ENCODE assay signal across 8 cellular contexts in the genomic region with DNA sequence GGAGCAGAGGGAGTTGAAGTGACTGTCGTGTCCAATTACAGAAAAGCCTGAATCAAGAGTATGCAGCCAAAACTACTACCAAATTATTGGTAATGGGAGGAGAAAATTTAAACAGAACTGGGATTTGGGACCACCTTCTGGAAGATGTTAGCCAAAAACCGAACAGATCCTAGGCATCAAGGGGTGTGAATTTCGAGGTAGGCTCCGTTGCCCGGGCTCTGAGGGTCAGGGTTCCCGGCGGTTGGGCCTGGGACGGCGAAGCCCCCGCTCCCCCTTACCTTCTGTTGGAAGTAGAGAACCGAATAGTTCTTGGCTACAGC. TPM values are rescaled to one million over a fixed set of nuclear protein-coding genes. Genes with fewer than 3 reads are reported as not detected.
DNase-seq lines count a peak whose midpoint lies in the region; ATAC-seq, FAIRE-seq and TF ChIP-seq lines count a peak whose summit lies in the region.

No MANE protein-coding gene starts in this region.

- no peak for TF ChIP-seq EP300 in sigmoid colon (IDR thresholded peaks at IDR 0.05)

- intact Hi-C loops in sigmoid colon (cut with DNase I), result loop anchor here (1.0 to 10.0 kb wide), 6 partner anchors 33 to 915 kb away; a partner anchor contains a TSS

- DNase-seq in NCI-H1105 treated with DMSO at 0.1 percent for 48 hours (lab: John Stamatoyannopoulos, UW) (peak; percentile 20), NCI-H1105 (lab: John Stamatoyannopoulos, UW) (no peak), Peyer's patch (no peak), fibroblast of lung (ENCODE audit: low read depth in 2 of 2) (peak in 1 of 2 donors; percentile 6), sigmoid colon (no peak), H54 (ENCODE audit: insufficient read length, low spot score) (no peak), NCI-H1694 (lab: John Stamatoyannopoulos, UW) (no peak)

- H3K9me3 ChIP-seq in Peyer's patch (no peaks in the 10 kb centered on the region), fibroblast of lung (ENCODE audit: control insufficient read depth, insufficient read depth, low read depth, low read length) (no peaks in the 10 kb centered on the region), sigmoid colon (no peaks in the 10 kb centered on the region)

- H3K27me3 ChIP-seq in Peyer's patch (no peaks in the 10 kb centered on the region), fibroblast of lung (ENCODE audit: control insufficient read depth, insufficient read depth, low read length) (no peaks in the 10 kb centered on the region), sigmoid colon (no peaks in the 10 kb centered on the region)

- peaks cover 5% of the 10 kb centered on the region for H3K79me2 ChIP-seq in fibroblast of lung (ENCODE audit: control insufficient read depth, insufficient read depth, low read length)

- no peaks in the 10 kb centered on the region for H3K36me3 ChIP-seq in Peyer's patch
- H3K36me3 ChIP-seq in fibroblast of lung (ENCODE audit: control insufficient read depth, insufficient read depth, low read length), result no peaks in the 10 kb centered on the region
- no peaks in the 10 kb centered on the region for H3K36me3 ChIP-seq in sigmoid colon

- H3K4me3 ChIP-seq in Peyer's patch, result peak overlapping the region; percentile 56 to 90 (median 66)
- H3K4me3 ChIP-seq in fibroblast of lung (replicated peaks in 1 of 4; ENCODE audit: control extremely low read depth in 1 of 4, insufficient read depth in 1 of 4, low read depth in 3 of 4, low read length in 4 of 4), result peak overlapping the region; percentile 57 to 84 (median 66)
- H3K4me3 ChIP-seq in sigmoid colon, result peak overlapping the region; percentile 57 to 70 (median 60)

- FAIRE-seq in H54 (lab: Jason Lieb, UNC), result no peak

- peak overlapping the region; percentile 76 for H3K4me2 ChIP-seq in fibroblast of lung (ENCODE audit: extremely low read depth, insufficient read depth, low read length)

- WGBS in sigmoid colon, 2 donors, result 1 to 3% methylated on average over 11 of the region's 11 CpGs

- H2AFZ ChIP-seq in fibroblast of lung (ENCODE audit: low read length), result peak overlapping the region; percentile 40

- peaks cover 0 to 23% (median 7%) of the 10 kb centered on the region in 4 donors for H3K4me1 ChIP-seq in Peyer's patch
- H3K4me1 ChIP-seq in fibroblast of lung (ENCODE audit: control insufficient read depth, extremely low read depth, insufficient read depth, low read length), result peaks cover 3% of the 10 kb centered on the region
- peaks cover 0 to 31% (median 27%) of the 10 kb centered on the region in 4 donors for H3K4me1 ChIP-seq in sigmoid colon

- no peak for ATAC-seq in HG03571 (IDR thresholded peaks at IDR 0.05; ENCODE audit: unreplicated experiment)

- H3K27ac ChIP-seq in Peyer's patch, result peak overlapping the region; percentile 91 to 97 (median 94)
- peak overlapping the region; percentile 75 for H3K27ac ChIP-seq in fibroblast of lung (ENCODE audit: insufficient read depth, low read length)
- H3K27ac ChIP-seq in sigmoid colon, result peak overlapping the region; percentile 87 to 96 (median 94)

- no peak for TF ChIP-seq POLR2A in Peyer's patch (IDR thresholded peaks at IDR 0.05)
- TF ChIP-seq POLR2A in sigmoid colon (IDR thresholded peaks at IDR 0.05), result no peak
- TF ChIP-seq POLR2A in H54 (IDR thresholded peaks at IDR 0.05; ENCODE audit: low read depth, low read length), result no peak

- TF ChIP-seq CTCF in Peyer's patch (IDR thresholded peaks at IDR 0.05) (no peak), fibroblast of lung (conservative IDR thresholded peaks at IDR 0.05 in 1 of 2, IDR thresholded peaks at IDR 0.05 in 1 of 2; ENCODE audit: low read depth in 1 of 2, low read length in 2 of 2) (no peak), sigmoid colon (IDR thresholded peaks at IDR 0.05) (no peak)

- no peaks in the 10 kb centered on the region for H4K20me1 ChIP-seq in fibroblast of lung (ENCODE audit: control insufficient read depth, extremely low read depth, insufficient read depth, low read length)

- peak overlapping the region; percentile 63 for H3K9ac ChIP-seq in fibroblast of lung (ENCODE audit: insufficient read depth, low read length)

RNA-seq across cellular contexts. Expression of a gene that starts 0.3 kb away (rescaled TPM):
- total RNA-seq in Peyer's patch (10 to 100 TPM; 12.5 to 56.9 (median 16.4) TPM), fibroblast of lung (46.5 and 107 TPM in 2 replicates), sigmoid colon (10 to 100 TPM; 27.4 to 40.2 (median 35.5) TPM)
- polyA plus RNA-seq in fibroblast of lung (134 and 167 TPM in 2 replicates), sigmoid colon (10 to 100 TPM; 12.6 to 32.0 (median 23.6) TPM)
- polyA plus RNA-seq in fibroblast of lung (2012), result 77.0 and 86.8 TPM in 2 replicates
- polyA minus RNA-seq in fibroblast of lung (ENCODE audit: low replicate concordance), result 16.2 and 18.3 TPM in 2 replicates

RNA-seq across cellular contexts. Expression of a gene that starts 1.6 kb away (rescaled TPM):
- total RNA-seq in Peyer's patch (under 1 TPM in 3 of 4 donors, not detected in 1; 0.27 to 0.83 (median 0.47) TPM), fibroblast of lung (0.26 and 2.3 TPM in 2 replicates), sigmoid colon (under 1 TPM in 3 of 4 donors, not detected in 1; 0.16 to 0.71 (median 0.41) TPM)
- polyA plus RNA-seq in fibroblast of lung (3.0 and 12.2 TPM in 2 replicates), sigmoid colon (1 to 10 TPM in 1 of 3 donors, under 1 TPM in 2; 0.60 to 3.1 (median 0.92) TPM)
- polyA plus RNA-seq in fibroblast of lung (2012), result 2.4 and 5.6 TPM in 2 replicates
- 3.8 and 6.3 TPM in 2 replicates for polyA minus RNA-seq in fibroblast of lung (ENCODE audit: low replicate concordance)
